Comparison of ENCODE assay signal across 8 cellular contexts in the genomic region with DNA sequence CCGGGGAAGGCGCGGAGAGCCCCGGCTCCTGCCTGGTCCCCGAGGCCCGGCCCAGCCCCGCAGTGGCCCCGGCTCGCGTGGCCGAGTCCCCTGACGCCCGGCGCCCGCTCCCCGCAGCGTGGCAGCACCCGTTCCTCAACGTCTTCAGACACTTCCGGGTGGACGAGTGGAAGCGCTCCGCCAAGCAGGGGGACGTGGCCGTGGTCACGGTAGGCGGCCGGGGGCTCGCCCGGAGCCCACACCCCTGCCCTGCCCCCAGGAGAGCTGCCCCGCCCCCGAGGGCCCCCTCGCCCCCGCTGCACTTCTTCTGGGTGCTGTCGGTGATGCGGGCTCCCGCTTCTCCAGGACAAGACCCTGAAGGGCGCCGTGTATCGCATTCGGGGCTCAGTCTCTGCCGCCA. TPM values are rescaled to one million over a fixed set of nuclear protein-coding genes. Genes with fewer than 3 reads are reported as not detected.
DNase-seq lines count a peak whose midpoint lies in the region; ATAC-seq and TF ChIP-seq lines count a peak whose summit lies in the region.

No MANE protein-coding gene starts in this region.

- peaks cover 3 to 60% (median 40%) of the 10 kb centered on the region in 12 donors for H3K4me1 ChIP-seq in heart left ventricle
- H3K4me1 ChIP-seq in HUES48 (ENCODE audit: control insufficient read depth, insufficient read depth, low read length), result peaks cover 4% of the 10 kb centered on the region; the same call in 1 of the 2 replicates
- H3K4me1 ChIP-seq in lung (ENCODE audit: control insufficient read depth in 2 of 2, insufficient read depth in 2 of 2, low read length in 2 of 2), result peaks cover 2 to 19% of the 10 kb centered on the region in 2 donors
- no peaks in the 10 kb centered on the region for H3K4me1 ChIP-seq in aorta (ENCODE audit: control insufficient read depth in 1 of 2, insufficient read depth in 2 of 2, low read length in 2 of 2)

- intact Hi-C loops in heart left ventricle (cut with DNase I), result loop anchor here in 3 of 10 donors (10.0 kb wide), 1 partner anchor 65 kb away; no protein-coding TSS in a partner anchor
- intact Hi-C loops in cardiac septum (cut with DNase I), result no loop called here
- intact Hi-C loops in aorta (cut with DNase I), result no loop called here

- no peak for TF ChIP-seq POLR2A in heart left ventricle (IDR thresholded peaks at IDR 0.05)

- H3K9me3 ChIP-seq in heart left ventricle (no peaks in the 10 kb centered on the region), HUES48 (ENCODE audit: control insufficient read depth, insufficient read depth, low read length) (no peaks in the 10 kb centered on the region), lung (ENCODE audit: control insufficient read depth in 2 of 2, insufficient read depth in 1 of 2, low read length in 1 of 2) (no peaks in the 10 kb centered on the region), aorta (ENCODE audit: control insufficient read depth, low read length) (no peaks in the 10 kb centered on the region)

- H3K27me3 ChIP-seq in heart left ventricle (no peaks in the 10 kb centered on the region), HUES48 (ENCODE audit: control insufficient read depth, insufficient read depth, low read length) (no peaks in the 10 kb centered on the region), lung (ENCODE audit: control insufficient read depth, insufficient read depth) (no peaks in the 10 kb centered on the region), aorta (ENCODE audit: control insufficient read depth in 1 of 2, insufficient read depth in 2 of 2, low read length in 1 of 2) (no peaks in the 10 kb centered on the region)

- peak overlapping the region; percentile 61 to 94 (median 74) for H3K4me3 ChIP-seq in heart left ventricle
- peak overlapping the region; percentile 79 for H3K4me3 ChIP-seq in HUES48 (ENCODE audit: low read depth, low read length)
- peak overlapping the region; percentile 61 for H3K4me3 ChIP-seq in astrocyte of the cerebellum (ENCODE audit: low read depth, low read length)
- peak overlapping the region; percentile 72 for H3K4me3 ChIP-seq in lung
- peak overlapping the region; percentile 29 to 68 for H3K4me3 ChIP-seq in aorta (ENCODE audit: low read length in 2 of 2)

- H3K36me3 ChIP-seq in heart left ventricle, result peaks cover 0 to 7% (median 0%) of the 10 kb centered on the region in 9 donors
- H3K36me3 ChIP-seq in HUES48 (ENCODE audit: control insufficient read depth, insufficient read depth, low read length), result peaks cover 15% of the 10 kb centered on the region; the same call in 1 of the 2 replicates
- peaks cover 0 to 3% of the 10 kb centered on the region in 2 donors for H3K36me3 ChIP-seq in lung (ENCODE audit: control insufficient read depth in 2 of 2, insufficient read depth in 2 of 2, low read length in 2 of 2)
- no peaks in the 10 kb centered on the region for H3K36me3 ChIP-seq in aorta (ENCODE audit: control insufficient read depth in 1 of 2, insufficient read depth in 2 of 2, low read length in 1 of 2)

- H3K27ac ChIP-seq in heart left ventricle, result peak overlapping the region in 10 of 12 donors; percentile 76 to 97 (median 90)
- peak overlapping the region; percentile 86 for H3K27ac ChIP-seq in HUES48 (ENCODE audit: low read depth, low read length)
- peak overlapping the region; percentile 83 to 94 for H3K27ac ChIP-seq in lung (ENCODE audit: low read depth in 1 of 2, low read length in 1 of 2)
- H3K27ac ChIP-seq in aorta (ENCODE audit: low read depth in 1 of 2, low read length in 2 of 2), result no peak overlapping the region

- ATAC-seq in heart left ventricle, result no peak
- no peak for ATAC-seq in lung (ENCODE audit: insufficient read depth, low FRiP score)
- ATAC-seq in aorta (ENCODE audit: low FRiP score), result no peak

- in situ Hi-C loops in astrocyte of the cerebellum (cut with HindIII; ENCODE audit: low sequenced_read_pairs), result no loop called here

- WGBS in heart left ventricle, 4 donors, result 0 to 9% (median 3%) methylated on average over 12 to 42 of the region's 42 CpGs
- WGBS in lung, 2 donors, result 3 to 5% methylated on average over 36 to 42 of the region's 42 CpGs
- 2 to 4% methylated on average over 32 to 42 of the region's 42 CpGs for WGBS in aorta, 2 donors

- peak overlapping the region; percentile 48; the same call in 1 of the 2 replicates for H3K9ac ChIP-seq in HUES48 (ENCODE audit: low read depth, low read length)

- DNase-seq in heart left ventricle (no peak), cardiac septum (ENCODE audit: low spot score) (no peak), astrocyte of the cerebellum (ENCODE audit: low read depth) (no peak), lung (ENCODE audit: low spot score) (no peak), aorta (no peak), HCEC 1CT (no peak), nucleus accumbens (lab: John Stamatoyannopoulos, UW) (no peak)

- no peak for TF ChIP-seq CTCF in heart left ventricle (IDR thresholded peaks at IDR 0.05)
- TF ChIP-seq CTCF in astrocyte of the cerebellum (IDR thresholded peaks at IDR 0.05; ENCODE audit: low read depth, low read length, missing control alignments), result no peak
- no peak for TF ChIP-seq CTCF in lung (IDR thresholded peaks at IDR 0.05; ENCODE audit: control extremely low read depth, extremely low read depth)

RNA-seq across cellular contexts. Expression of gene WDR90, which starts 0.5 kb away (rescaled TPM):
- total RNA-seq in heart left ventricle (10 to 100 TPM in 2 of 9 donors, 1 to 10 TPM in 7; 3.7 to 17.4 (median 8.6) TPM), cardiac septum (13.9 TPM), lung (10 to 100 TPM; 22.4 to 74.2 TPM), aorta (10 to 100 TPM; 21.0 to 25.8 TPM)
- polyA plus RNA-seq in heart left ventricle (10 to 100 TPM in 1 of 2 donors, 1 to 10 TPM in 1; 5.1 to 10.9 TPM), lung (10 to 100 TPM; 18.6 to 33.4 TPM), aorta (10 to 100 TPM in 1 of 2 donors, 1 to 10 TPM in 1; 7.5 to 60.9 TPM)

RNA-seq across cellular contexts. Expression of gene MCRIP2, which starts 8.0 kb away (rescaled TPM):
- total RNA-seq in heart left ventricle (100 to 1,000 TPM in 4 of 9 donors, 10 to 100 TPM in 5; 52.3 to 219 (median 89.5) TPM), cardiac septum (90.3 TPM), lung (10 to 100 TPM in 1 of 2 donors, 1 to 10 TPM in 1; 9.1 to 61.6 TPM), aorta (10 to 100 TPM; 10.4 to 14.7 TPM)
- polyA plus RNA-seq in heart left ventricle (100 to 1,000 TPM in 1 of 2 donors, 10 to 100 TPM in 1; 97.0 to 321 TPM), lung (100 to 1,000 TPM in 1 of 2 donors, 10 to 100 TPM in 1; 45.0 to 109 TPM), aorta (10 to 100 TPM; 22.9 to 28.9 TPM)

RNA-seq across cellular contexts. Expression of gene METTL26, which starts 13.5 kb away (rescaled TPM):
- 100 to 1,000 TPM in 2 of 9 donors, 10 to 100 TPM in 7; 39.6 to 187 (median 44.7) TPM for total RNA-seq in heart left ventricle
- 100 to 1,000 TPM; 101 to 165 TPM for polyA plus RNA-seq in heart left ventricle
- 47.7 TPM for total RNA-seq in cardiac septum
- total RNA-seq in lung, result 10 to 100 TPM; 36.1 to 89.8 TPM
- polyA plus RNA-seq in lung, result 100 to 1,000 TPM; 138 to 200 TPM
- 10 to 100 TPM; 45.2 to 64.8 TPM for total RNA-seq in aorta
- polyA plus RNA-seq in aorta, result 100 to 1,000 TPM in 1 of 2 donors, 10 to 100 TPM in 1; 86.0 to 158 TPM

RNA-seq across cellular contexts. Expression of gene RHOT2, which starts 18.3 kb away (rescaled TPM):
- total RNA-seq in heart left ventricle (100 to 1,000 TPM in 1 of 9 donors, 10 to 100 TPM in 8; 33.7 to 102 (median 83.5) TPM), cardiac septum (102 TPM), lung (100 to 1,000 TPM in 1 of 2 donors, 10 to 100 TPM in 1; 40.5 to 121 TPM), aorta (10 to 100 TPM; 79.3 to 93.8 TPM)
- polyA plus RNA-seq in heart left ventricle (100 to 1,000 TPM in 1 of 2 donors, 10 to 100 TPM in 1; 77.2 to 143 TPM), lung (100 to 1,000 TPM; 111 to 119 TPM), aorta (100 to 1,000 TPM in 1 of 2 donors, 10 to 100 TPM in 1; 27.4 to 356 TPM)

RNA-seq across cellular contexts. Expression of gene WFIKKN1, which starts 18.9 kb away (rescaled TPM):
- total RNA-seq in heart left ventricle (1 to 10 TPM in 1 of 9 donors, under 1 TPM in 8; 0.15 to 1.1 (median 0.25) TPM), cardiac septum (0.40 TPM), lung (1 to 10 TPM in 1 of 2 donors, under 1 TPM in 1; 0.31 to 2.5 TPM), aorta (1 to 10 TPM in 1 of 2 donors, under 1 TPM in 1; 0.33 to 1.0 TPM)
- polyA plus RNA-seq in heart left ventricle (under 1 TPM; 0.30 to 0.51 TPM), lung (under 1 TPM; 0.44 to 0.79 TPM), aorta (1 to 10 TPM in 1 of 2 donors, under 1 TPM in 1; 0.63 to 2.2 TPM)

Comparison
In these comparisons a context has a peak if more than half of its experiments do, and no peak if none do; other contexts are left out.
1. H3K27ac ChIP-seq: peak in heart left ventricle (10 of 12), HUES48 (single experiment) and lung (2 of 2); none in aorta (0 of 2).
2. Peak in every context shown above with its lines, with median percentiles within 50 percentile points of each other: H3K4me3 ChIP-seq.